1 cellular context compared by ENCODE assay signal in the genomic region with DNA sequence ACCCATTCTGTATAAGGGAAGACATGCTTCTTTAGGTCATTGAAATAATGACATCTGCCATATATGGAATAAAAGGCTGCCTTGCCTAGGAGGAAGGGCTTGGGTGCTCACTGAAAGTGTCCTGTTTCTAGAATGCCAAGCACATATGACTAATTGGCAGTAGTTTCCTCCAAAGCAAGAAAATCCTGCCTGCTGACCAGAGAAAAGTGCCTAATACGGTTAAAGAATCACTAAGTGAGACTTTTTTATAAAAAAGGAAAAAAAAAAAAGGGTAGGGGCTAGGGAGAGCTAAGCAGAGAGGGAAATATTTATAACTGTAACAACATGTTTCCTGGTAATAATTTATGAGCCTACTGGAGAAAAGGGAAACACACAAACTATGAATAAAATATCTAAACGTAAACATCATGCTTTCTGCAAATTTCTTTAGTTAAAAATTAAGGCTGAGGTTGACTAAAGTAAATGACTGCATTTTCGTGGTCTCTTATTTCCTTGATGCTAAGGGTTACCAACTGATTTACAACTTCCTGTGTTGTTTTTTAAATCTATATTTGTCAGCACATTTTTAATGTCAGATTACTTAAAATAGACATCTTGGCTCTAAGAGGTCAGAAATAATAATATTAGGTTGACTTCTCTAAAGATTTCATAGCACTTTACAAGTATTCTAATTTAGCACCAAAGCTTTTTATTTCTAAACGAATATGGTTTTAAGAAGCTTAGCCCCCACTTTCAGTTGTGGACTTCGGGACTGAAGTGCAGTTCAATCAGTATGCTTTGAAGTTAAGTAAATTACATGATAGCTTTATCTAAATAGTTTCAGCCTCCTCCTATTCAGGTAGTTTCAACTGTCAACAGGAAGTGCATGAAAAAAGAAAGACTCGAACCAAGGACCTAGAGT.
A peak's percentile ranks its signal among the peaks of the same experiment; 100 is the strongest.
TF ChIP-seq lines count a peak whose summit lies in the region.

No MANE protein-coding gene starts in this region.

TF ChIP-seq in IMR-90, 13 proteins besides CTCF, POLR2A, EP300 and RAD21:
- peak; percentile 25; the same call in 1 of the 2 replicates for TF ChIP-seq MAFK (IDR thresholded peaks at IDR 0.05; ENCODE audit: low read depth, low read length)
- TF ChIP-seq MXI1 (IDR thresholded peaks at IDR 0.05; ENCODE audit: borderline replicate concordance, low read depth, low read length), result no peak
